Comparison of ENCODE assay signal across 29 cellular contexts in the genomic region with DNA sequence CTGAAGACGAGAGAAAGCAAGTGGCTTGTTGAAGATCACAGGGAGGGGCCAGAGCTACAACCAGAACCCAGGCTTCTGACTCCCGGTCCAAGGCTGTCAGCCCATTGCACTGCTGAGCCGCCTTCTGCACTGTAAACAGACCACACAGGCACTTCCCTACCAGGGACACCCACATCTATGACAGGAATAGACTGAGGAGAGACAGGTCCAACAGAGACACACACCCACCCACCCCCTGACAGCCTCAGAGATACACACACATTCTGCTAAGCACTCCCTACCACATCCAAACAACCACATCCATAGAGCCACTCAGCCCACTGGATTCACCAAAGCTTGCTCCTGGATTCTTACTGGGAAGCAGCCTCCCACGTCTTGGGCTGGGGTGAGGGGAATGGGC. TPM values are rescaled to one million over a fixed set of nuclear protein-coding genes. Genes with fewer than 3 reads are reported as not detected.
"Had no signal": no experiment of that assay in that cellular context is flagged by ENCODE, and none has a peak within 500 bp of the region (broad histone marks: within the 10 kb centered on the region; RNA-seq: fewer than 3 reads in every experiment).

No MANE protein-coding gene starts in this region.

- H3K36me3 ChIP-seq: neural progenitor cell, ovary had no signal

- H3K27ac ChIP-seq: left ventricle myocardium inferior, neural progenitor cell, ovary, sigmoid colon, spleen, testis, thyroid gland, transverse colon, upper lobe of left lung, vagina had no signal

- FAIRE-seq: islet of Langerhans, small intestine had no signal

- ATAC-seq: natural killer cell; right cardiac atrium; stimulated activated effector memory CD8-positive, alpha-beta T cell treated with anti-CD3 and anti-CD28 coated beads, Interleukin-12 subunit alpha, Interleukin-12 subunit beta, amount 100 ng/mL, for 72 hours had no signal

- H3K4me1 ChIP-seq: neural progenitor cell, spleen, testis, thyroid gland, transverse colon, upper lobe of left lung, vagina had no signal

- DNase-seq: hypothalamus; immature natural killer cell; left ventricle myocardium inferior; mesendoderm; naive B cell; natural killer cell; ovary; right cardiac atrium; sigmoid colon; small intestine; spleen; stimulated activated CD4-positive, alpha-beta T cell treated with anti-CD3 and anti-CD28 coated beads, Interleukin-4, amount 100 ng/mL, for 24 hours; stimulated activated naive CD4-positive, alpha-beta T cell; testis; thyroid gland; transverse colon had no signal

- H3K27me3 ChIP-seq: neural progenitor cell, ovary, sigmoid colon, spleen, testis, thyroid gland, transverse colon, upper lobe of left lung, vagina had no signal

- H3K4me3 ChIP-seq: left ventricle myocardium inferior, lung, neural progenitor cell, ovary, sigmoid colon, spleen, testis, thyroid gland, transverse colon, upper lobe of left lung, vagina had no signal

- H3K9me3 ChIP-seq: left ventricle myocardium inferior, ovary, sigmoid colon, spleen, testis, thyroid gland, transverse colon, upper lobe of left lung, vagina had no signal

RNA-seq across cellular contexts. Expression of a gene that starts 58.9 kb away (rescaled TPM):
- total RNA-seq: kidney epithelial cell, left ventricle myocardium inferior, lower leg skin, mesothelial cell of epicardium, mononuclear cell, natural killer cell, omental fat pad, pulmonary artery endothelial cell, right cardiac atrium, spleen, transverse colon, urinary bladder, vagina had no signal
